ENCODE assay signal across 10 cellular contexts in the genomic region with DNA sequence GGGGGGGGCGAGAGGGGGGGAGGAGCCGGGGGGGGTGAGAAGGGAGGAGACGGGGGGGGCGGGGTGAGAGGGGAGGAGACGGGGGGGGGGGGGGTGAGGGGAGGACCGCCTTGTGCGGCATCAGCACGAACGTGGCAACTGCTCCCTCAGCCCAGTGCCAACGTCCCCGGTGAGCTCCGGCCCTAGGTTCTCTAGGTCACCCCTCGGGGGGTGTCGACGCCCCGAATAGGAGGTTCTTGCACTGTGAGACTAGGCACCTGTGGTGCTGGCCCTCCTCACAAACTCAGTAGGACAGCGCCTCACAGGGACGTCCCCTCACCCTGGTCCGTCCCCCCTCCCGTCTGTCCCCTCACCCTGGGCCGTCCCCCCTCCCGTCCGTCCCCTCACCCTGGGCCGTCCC.
"Had no signal": no experiment of that assay in that cellular context is flagged by ENCODE, and none has a peak within 500 bp of the region (broad histone marks: within the 10 kb centered on the region; RNA-seq: fewer than 3 reads in every experiment).

No MANE protein-coding gene starts in this region.

- H3K27ac ChIP-seq: coronary artery, hepatocyte, transverse colon had no signal

- H3K4me2 ChIP-seq: hepatocyte had no signal

- H3K4me1 ChIP-seq: transverse colon had no signal

- H3K9me3 ChIP-seq: transverse colon had no signal

- H3K4me3 ChIP-seq: coronary artery, hepatocyte, transverse colon had no signal

- H3K27me3 ChIP-seq: hepatocyte, transverse colon had no signal

- H3K36me3 ChIP-seq: transverse colon had no signal

- ATAC-seq: stimulated activated naive B cell treated with anti-CD40 and anti-IgM and Interleukin-4, amounts not matched to agents 10 μg/mL and 1 μg/mL and 100 μg/mL, for 72 hours; WTC11 had no signal

- H3K79me2 ChIP-seq: hepatocyte had no signal

- H2AFZ ChIP-seq: hepatocyte had no signal

- DNase-seq: activated CD4-positive, alpha-beta T cell treated with anti-CD3 and anti-CD28 coated beads for 48 hours; activated T-cell treated with anti-CD3 and anti-CD28 coated beads, Interleukin-2, amount 50 U/mL, for 1 hour; islet precursor cell; SIG-M5; stimulated activated CD4-positive, alpha-beta T cell treated with anti-CD3 and anti-CD28 coated beads, Interleukin-2, amount 100 ng/mL, for 48 hours; stimulated activated naive B cell treated with anti-CD40 and anti-IgM and Interleukin-4, amounts not matched to agents 10 μg/mL and 1 μg/mL and 100 μg/mL, for 72 hours; transverse colon had no signal
